Comparison of ENCODE assay signal across 8 cellular contexts in the genomic region with DNA sequence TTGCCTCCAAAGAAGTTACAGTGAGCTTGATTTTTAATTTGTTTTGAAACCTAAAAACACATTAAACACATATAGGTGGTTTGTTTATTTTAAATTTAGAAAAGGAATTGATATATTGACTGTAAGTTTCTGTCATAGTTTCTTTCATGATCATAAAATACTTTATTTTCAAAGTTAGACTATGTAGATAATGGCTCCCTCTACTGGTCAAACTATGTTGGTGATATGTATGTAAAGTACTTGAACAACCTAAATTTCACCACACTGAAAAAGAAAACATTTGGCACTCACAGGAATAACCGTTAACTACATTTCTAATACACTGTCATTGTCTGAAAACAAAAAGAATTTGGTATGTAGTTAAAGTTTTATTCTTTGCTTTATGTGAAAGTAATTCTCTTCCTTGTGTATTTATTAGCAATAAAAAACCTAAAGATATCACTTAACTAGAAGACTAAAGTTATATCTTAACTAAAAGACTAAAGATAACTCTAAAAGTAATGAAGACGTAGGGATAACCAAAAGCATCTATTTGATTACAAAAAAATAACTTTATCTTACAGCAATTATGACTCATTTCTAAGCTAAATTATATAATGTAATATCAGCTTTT.
A peak's percentile ranks its signal among the peaks of the same experiment; 100 is the strongest.
DNase-seq lines count a peak whose midpoint lies in the region; ATAC-seq and TF ChIP-seq lines count a peak whose summit lies in the region.

No MANE protein-coding gene starts in this region.

- peak; percentile 85 for TF ChIP-seq CTCF in VCaP (conservative IDR thresholded peaks at IDR 0.05)

- DNase-seq in Caki2 (ENCODE audit: low read depth) (peak; percentile 10), NCI-H1092 treated with DMSO at 0.1 percent for 48 hours (lab: John Stamatoyannopoulos, UW) (peak; percentile 59), iris pigment epithelial cell (ENCODE audit: low read depth) (peak; percentile 49), nucleus accumbens (lab: John Stamatoyannopoulos, UW) (no peak)
- no peak for DNase-seq in activated CD4-positive, CD25-positive, alpha-beta regulatory T cell treated with anti-CD3 and anti-CD28 coated beads, Interleukin-2, amount 50 U/mL, for 72 hours

- H3K27ac ChIP-seq in VCaP = no peak overlapping the region

- ATAC-seq in GM21786 (IDR thresholded peaks at IDR 0.05; ENCODE audit: unreplicated experiment) = peak; percentile 61
- no peak for ATAC-seq in GM19452 (IDR thresholded peaks at IDR 0.05; ENCODE audit: unreplicated experiment)

- in situ Hi-C loops in Caki2 (cut with HindIII; ENCODE audit: low pct_unique_long_range_greater_than_20kb, low sequenced_read_pairs) = no loop called here

Comparison
In these comparisons a context has a peak if more than half of its experiments do, and no peak if none do; other contexts are left out.
1. DNase-seq: peak in Caki2 (single experiment), NCI-H1092 treated with DMSO at 0.1 percent for 48 hours (single experiment) and iris pigment epithelial cell (single experiment); none in nucleus accumbens (0 of 56) and activated CD4-positive, CD25-positive, alpha-beta regulatory T cell treated with anti-CD3 and anti-CD28 coated beads, Interleukin-2, amount 50 U/mL, for 72 hours (single experiment).